30 cellular contexts compared by ENCODE assay signal in the genomic region with DNA sequence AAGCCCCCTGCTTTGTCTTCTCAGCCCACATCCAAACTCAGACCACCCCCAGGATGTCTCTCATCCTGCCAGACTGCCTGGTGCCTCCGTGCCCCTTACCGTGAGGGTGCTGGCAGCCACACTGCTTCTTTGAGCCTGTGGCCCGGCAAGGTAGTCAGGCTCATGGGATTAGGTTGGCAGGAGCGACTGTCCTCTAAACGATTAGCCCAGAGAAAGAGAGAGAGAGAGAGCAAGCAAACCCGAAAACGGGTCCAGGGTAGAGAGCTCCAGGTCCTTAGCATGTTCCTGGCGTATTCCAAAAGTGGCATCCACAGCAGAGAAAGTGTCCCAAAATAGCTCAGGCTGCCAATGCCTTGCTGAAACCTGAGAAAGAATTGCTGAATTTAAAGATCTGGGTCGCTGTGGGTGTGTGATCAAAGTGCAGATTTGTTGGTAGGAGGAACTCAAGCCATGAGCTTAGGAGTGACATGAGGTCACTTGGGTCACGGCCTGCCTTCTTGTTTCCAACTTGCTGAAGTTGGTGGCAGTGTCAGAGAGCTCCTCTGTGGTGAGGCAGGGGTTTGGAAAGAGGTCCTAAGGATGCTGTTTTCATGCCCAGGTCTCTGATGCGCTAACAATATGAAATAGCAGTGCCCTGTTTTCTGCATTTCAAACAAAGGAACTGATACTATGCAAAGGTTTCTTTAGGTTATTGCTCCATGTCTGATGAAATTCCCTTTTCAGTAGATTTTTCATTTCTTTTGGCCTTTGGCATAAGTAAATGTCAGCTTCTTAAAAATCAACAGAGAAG.
"Had no signal": no experiment of that assay in that cellular context is flagged by ENCODE, and none has a peak within 500 bp of the region (broad histone marks: within the 10 kb centered on the region; RNA-seq: fewer than 3 reads in every experiment).

No MANE protein-coding gene starts in this region.

- H3K9me3 Mint-ChIP-seq: activated B cell treated with CpG ODN at 0.5 μM for 24 hours; activated CD8-positive, alpha-beta T cell treated with anti-CD3 and anti-CD28 coated beads for 36 hours; activated naive CD4-positive, alpha-beta T cell treated with anti-CD3 and anti-CD28 coated beads, Interleukin-2, amount 50 U/mL, for 24 hours; activated naive CD8-positive, alpha-beta T cell treated with anti-CD3 and anti-CD28 coated beads, Interleukin-2, amount 50 U/mL, for 24 hours; activated T-cell treated with anti-CD3 and anti-CD28 coated beads, Interleukin-2, amount 50 U/mL, for 4 hours; activated T-helper 2 cell treated with anti-CD3 and anti-CD28 coated beads, Interferon-gamma antibody, Interleukin-2, Interleukin-4, amounts not matched to agents 10 μg/mL and 5 μg/mL and 100 μg/mL, durations not matched to agents 14 hours and 24 hours and 36 hours; natural killer cell treated with Interleukin-12 subunit alpha and Interleukin-12 subunit beta and Interleukin-15 and Interleukin-18, amount 100 ng/mL, for 72 hours; stimulated activated memory B cell treated with anti-CD40 and anti-IgM and Interleukin-4, amounts not matched to agents 10 μg/mL and 1 μg/mL and 100 μg/mL, for 72 hours; T-helper 2 cell treated with Interferon-gamma antibody and Interleukin-4, amounts not matched to agents 5 μg/mL and 100 μg/mL, for 36 hours had no signal

- H3K4me3 Mint-ChIP-seq: activated B cell treated with CpG ODN at 0.5 μM for 24 hours; activated CD8-positive, alpha-beta T cell treated with anti-CD3 and anti-CD28 coated beads for 36 hours; activated naive CD4-positive, alpha-beta T cell treated with anti-CD3 and anti-CD28 coated beads, Interleukin-2, amount 50 U/mL, for 24 hours; activated naive CD8-positive, alpha-beta T cell treated with anti-CD3 and anti-CD28 coated beads, Interleukin-2, amount 50 U/mL, for 24 hours; activated T-cell treated with anti-CD3 and anti-CD28 coated beads, Interleukin-2, amount 50 U/mL, for 4 hours; natural killer cell treated with Interleukin-12 subunit alpha and Interleukin-12 subunit beta and Interleukin-15 and Interleukin-18, amount 100 ng/mL, for 72 hours; stimulated activated memory B cell treated with anti-CD40 and anti-IgM and Interleukin-4, amounts not matched to agents 10 μg/mL and 1 μg/mL and 100 μg/mL, for 72 hours; T-helper 2 cell treated with Interferon-gamma antibody and Interleukin-4, amounts not matched to agents 5 μg/mL and 100 μg/mL, for 36 hours had no signal

- H3K9me3 ChIP-seq: colonic mucosa, gastrocnemius medialis, lower lobe of right lung, mucosa of descending colon, pancreas, psoas muscle, stomach, tibial artery, upper lobe of right lung had no signal

- H3K27me3 ChIP-seq: colonic mucosa, pancreas, tibial artery, upper lobe of right lung had no signal

- H3K36me3 ChIP-seq: colonic mucosa, gastrocnemius medialis, lower lobe of right lung, pancreas, stomach, tibial artery, upper lobe of right lung had no signal

- DNase-seq: activated B cell treated with CpG ODN at 0.5 μM for 24 hours; activated CD4-positive, alpha-beta T cell treated with anti-CD3 and anti-CD28 coated beads, Interleukin-2, amount 50 U/mL, for 1 hour; activated CD8-positive, alpha-beta T cell treated with anti-CD3 and anti-CD28 coated beads for 36 hours; activated naive CD8-positive, alpha-beta T cell treated with anti-CD3 and anti-CD28 coated beads, Interleukin-2, amount 50 U/mL, for 24 hours; activated T-cell treated with anti-CD3 and anti-CD28 coated beads, Interleukin-2, amount 50 U/mL, for 4 hours; cerebellar nuclear complex; colonic mucosa; effector memory CD4-positive, alpha-beta T cell; erythroblast; gastrocnemius medialis; glutamatergic neuron; islet precursor cell; lower lobe of right lung; mesenchymal stem cell; mucosa of descending colon; pancreas; psoas muscle; stimulated activated CD4-positive, alpha-beta T cell treated with anti-CD3 and anti-CD28 coated beads, Interleukin-1b, Interleukin-23, amount 100 ng/mL, for 48 hours; stimulated activated CD4-positive, alpha-beta T cell treated with anti-CD3 and anti-CD28 coated beads, Interleukin-4, amount 100 ng/mL, for 4 hours; stimulated activated CD8-positive, alpha-beta memory T cell treated with anti-CD3 and anti-CD28 coated beads, Interleukin-4, amount 100 ng/mL, for 48 hours; stomach; T-helper 1 cell; tibial artery; upper lobe of right lung had no signal

- FAIRE-seq: pancreas had no signal

- H3K4me1 ChIP-seq: colonic mucosa, gastrocnemius medialis, lower lobe of right lung, pancreas, psoas muscle, stomach, tibial artery, upper lobe of right lung had no signal

- H3K4me3 ChIP-seq: colonic mucosa, gastrocnemius medialis, lower lobe of right lung, mucosa of descending colon, pancreas, psoas muscle, smooth muscle cell, stomach, tibial artery, upper lobe of right lung had no signal

- H3K27me3 Mint-ChIP-seq: activated naive CD4-positive, alpha-beta T cell treated with anti-CD3 and anti-CD28 coated beads, Interleukin-2, amount 50 U/mL, for 24 hours had no signal

- H3K4me1 Mint-ChIP-seq: activated B cell treated with CpG ODN at 0.5 μM for 24 hours; activated naive CD4-positive, alpha-beta T cell treated with anti-CD3 and anti-CD28 coated beads, Interleukin-2, amount 50 U/mL, for 24 hours; activated naive CD8-positive, alpha-beta T cell treated with anti-CD3 and anti-CD28 coated beads, Interleukin-2, amount 50 U/mL, for 24 hours; stimulated activated memory B cell treated with anti-CD40 and anti-IgM and Interleukin-4, amounts not matched to agents 10 μg/mL and 1 μg/mL and 100 μg/mL, for 72 hours had no signal

- ATAC-seq: activated CD8-positive, alpha-beta T cell treated with anti-CD3 and anti-CD28 coated beads for 36 hours; activated naive CD8-positive, alpha-beta T cell treated with anti-CD3 and anti-CD28 coated beads, Interleukin-2, amount 50 U/mL, for 24 hours; activated T-cell treated with anti-CD3 and anti-CD28 coated beads, Interleukin-2, amount 50 U/mL, for 4 hours; lower lobe of right lung; mucosa of descending colon; natural killer cell treated with Interleukin-12 subunit alpha and Interleukin-12 subunit beta and Interleukin-15 and Interleukin-18, amount 100 ng/mL, for 72 hours; pancreas; psoas muscle; stimulated activated memory B cell treated with anti-CD40 and anti-IgM and Interleukin-4, amounts not matched to agents 10 μg/mL and 1 μg/mL and 100 μg/mL, for 72 hours; upper lobe of right lung had no signal

- H3K4me2 ChIP-seq: smooth muscle cell had no signal

- H3K27ac ChIP-seq: colonic mucosa, gastrocnemius medialis, lower lobe of right lung, pancreas, psoas muscle, stomach, tibial artery, upper lobe of right lung had no signal

- H3K27ac Mint-ChIP-seq: activated B cell treated with CpG ODN at 0.5 μM for 24 hours; activated CD8-positive, alpha-beta T cell treated with anti-CD3 and anti-CD28 coated beads for 36 hours; activated naive CD4-positive, alpha-beta T cell treated with anti-CD3 and anti-CD28 coated beads, Interleukin-2, amount 50 U/mL, for 24 hours; activated naive CD8-positive, alpha-beta T cell treated with anti-CD3 and anti-CD28 coated beads, Interleukin-2, amount 50 U/mL, for 24 hours; activated T-helper 2 cell treated with anti-CD3 and anti-CD28 coated beads, Interferon-gamma antibody, Interleukin-2, Interleukin-4, amounts not matched to agents 10 μg/mL and 5 μg/mL and 100 μg/mL, durations not matched to agents 14 hours and 24 hours and 36 hours; natural killer cell treated with Interleukin-12 subunit alpha and Interleukin-12 subunit beta and Interleukin-15 and Interleukin-18, amount 100 ng/mL, for 72 hours; stimulated activated memory B cell treated with anti-CD40 and anti-IgM and Interleukin-4, amounts not matched to agents 10 μg/mL and 1 μg/mL and 100 μg/mL, for 72 hours; T-helper 2 cell treated with Interferon-gamma antibody and Interleukin-4, amounts not matched to agents 5 μg/mL and 100 μg/mL, for 36 hours had no signal

- H3K36me3 Mint-ChIP-seq: activated naive CD4-positive, alpha-beta T cell treated with anti-CD3 and anti-CD28 coated beads, Interleukin-2, amount 50 U/mL, for 24 hours; natural killer cell treated with Interleukin-12 subunit alpha and Interleukin-12 subunit beta and Interleukin-15 and Interleukin-18, amount 100 ng/mL, for 72 hours; stimulated activated memory B cell treated with anti-CD40 and anti-IgM and Interleukin-4, amounts not matched to agents 10 μg/mL and 1 μg/mL and 100 μg/mL, for 72 hours had no signal
